In the genomic region with DNA sequence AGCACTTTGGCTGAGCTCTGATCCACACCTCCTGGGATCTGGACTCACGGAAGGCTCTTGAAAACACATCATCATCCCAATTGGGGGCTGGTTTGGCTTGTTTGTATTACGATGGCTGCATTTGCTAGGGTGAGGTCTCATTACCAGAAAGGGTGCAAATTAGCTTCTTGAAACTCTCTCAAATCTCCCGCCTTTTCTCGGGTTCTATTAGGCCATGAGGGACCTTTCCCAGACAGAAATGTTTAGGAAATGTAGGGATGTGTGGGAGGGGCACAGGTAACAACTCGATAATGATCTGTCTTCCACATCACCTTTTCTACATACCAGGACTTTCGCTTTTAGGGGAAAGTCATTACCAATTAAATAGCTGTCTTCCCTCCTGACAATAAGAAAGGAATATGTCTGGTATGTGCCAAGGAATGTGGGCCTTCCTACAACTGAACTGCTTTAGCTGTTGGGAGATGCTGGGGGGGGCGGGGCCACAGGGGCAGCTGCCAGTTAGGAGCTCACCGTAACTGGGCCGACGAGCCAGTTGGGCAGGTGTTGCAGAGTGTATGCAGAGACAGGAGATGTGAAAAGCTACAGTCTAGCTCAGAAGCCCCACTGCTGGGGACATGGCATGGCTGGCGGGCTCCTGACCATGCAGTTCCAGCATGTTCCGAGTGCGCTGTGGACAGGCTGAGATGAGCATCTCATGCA, we compare ENCODE assay signal across 1 cellular context.
TF ChIP-seq lines count a peak whose summit lies in the region.

No MANE protein-coding gene starts in this region.

TF ChIP-seq in HepG2, 621 proteins besides CTCF, POLR2A, EP300 and RAD21 (continued from another document):
- TF ChIP-seq, protein P1, sequence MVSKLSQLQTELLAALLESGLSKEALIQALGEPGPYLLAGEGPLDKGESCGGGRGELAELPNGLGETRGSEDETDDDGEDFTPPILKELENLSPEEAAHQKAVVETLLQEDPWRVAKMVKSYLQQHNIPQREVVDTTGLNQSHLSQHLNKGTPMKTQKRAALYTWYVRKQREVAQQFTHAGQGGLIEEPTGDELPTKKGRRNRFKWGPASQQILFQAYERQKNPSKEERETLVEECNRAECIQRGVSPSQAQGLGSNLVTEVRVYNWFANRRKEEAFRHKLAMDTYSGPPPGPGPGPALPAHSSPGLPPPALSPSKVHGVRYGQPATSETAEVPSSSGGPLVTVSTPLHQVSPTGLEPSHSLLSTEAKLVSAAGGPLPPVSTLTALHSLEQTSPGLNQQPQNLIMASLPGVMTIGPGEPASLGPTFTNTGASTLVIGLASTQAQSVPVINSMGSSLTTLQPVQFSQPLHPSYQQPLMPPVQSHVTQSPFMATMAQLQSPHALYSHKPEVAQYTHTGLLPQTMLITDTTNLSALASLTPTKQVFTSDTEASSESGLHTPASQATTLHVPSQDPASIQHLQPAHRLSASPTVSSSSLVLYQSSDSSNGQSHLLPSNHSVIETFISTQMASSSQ (IDR thresholded peaks at IDR 0.05; ENCODE audit: low read depth) = no peak
- TF ChIP-seq, protein P1 (CRISPR knock-in tag; IDR thresholded peaks at IDR 0.05; ENCODE audit: borderline replicate concordance) = no peak
- TF ChIP-seq ZNF543 (CRISPR knock-in tag; IDR thresholded peaks at IDR 0.05) (no peak), KLF11 (CRISPR knock-in tag; IDR thresholded peaks at IDR 0.05) (no peak), HMG20B (CRISPR knock-in tag; conservative IDR thresholded peaks at IDR 0.05) (no peak), MBD4 (IDR thresholded peaks at IDR 0.05; ENCODE audit: borderline replicate concordance, low read length) (no peak), TARDBP (CRISPR knock-in tag; IDR thresholded peaks at IDR 0.05) (no peak), GABPB1 (CRISPR knock-in tag; IDR thresholded peaks at IDR 0.05) (no peak), ZNF20 (CRISPR knock-in tag; IDR thresholded peaks at IDR 0.05) (no peak), RFX5 (IDR thresholded peaks at IDR 0.05; ENCODE audit: low read depth, low read length) (no peak)
- TF ChIP-seq, protein P2, sequence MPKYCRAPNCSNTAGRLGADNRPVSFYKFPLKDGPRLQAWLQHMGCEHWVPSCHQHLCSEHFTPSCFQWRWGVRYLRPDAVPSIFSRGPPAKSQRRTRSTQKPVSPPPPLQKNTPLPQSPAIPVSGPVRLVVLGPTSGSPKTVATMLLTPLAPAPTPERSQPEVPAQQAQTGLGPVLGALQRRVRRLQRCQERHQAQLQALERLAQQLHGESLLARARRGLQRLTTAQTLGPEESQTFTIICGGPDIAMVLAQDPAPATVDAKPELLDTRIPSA (CRISPR knock-in tag; IDR thresholded peaks at IDR 0.05; ENCODE audit: borderline replicate concordance) = no peak
- TF ChIP-seq, protein P3, sequence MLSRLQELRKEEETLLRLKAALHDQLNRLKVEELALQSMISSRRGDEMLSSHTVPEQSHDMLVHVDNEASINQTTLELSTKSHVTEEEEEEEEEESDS (CRISPR knock-in tag; IDR thresholded peaks at IDR 0.05; ENCODE audit: borderline replicate concordance) = no peak
- TF ChIP-seq, protein P4, sequence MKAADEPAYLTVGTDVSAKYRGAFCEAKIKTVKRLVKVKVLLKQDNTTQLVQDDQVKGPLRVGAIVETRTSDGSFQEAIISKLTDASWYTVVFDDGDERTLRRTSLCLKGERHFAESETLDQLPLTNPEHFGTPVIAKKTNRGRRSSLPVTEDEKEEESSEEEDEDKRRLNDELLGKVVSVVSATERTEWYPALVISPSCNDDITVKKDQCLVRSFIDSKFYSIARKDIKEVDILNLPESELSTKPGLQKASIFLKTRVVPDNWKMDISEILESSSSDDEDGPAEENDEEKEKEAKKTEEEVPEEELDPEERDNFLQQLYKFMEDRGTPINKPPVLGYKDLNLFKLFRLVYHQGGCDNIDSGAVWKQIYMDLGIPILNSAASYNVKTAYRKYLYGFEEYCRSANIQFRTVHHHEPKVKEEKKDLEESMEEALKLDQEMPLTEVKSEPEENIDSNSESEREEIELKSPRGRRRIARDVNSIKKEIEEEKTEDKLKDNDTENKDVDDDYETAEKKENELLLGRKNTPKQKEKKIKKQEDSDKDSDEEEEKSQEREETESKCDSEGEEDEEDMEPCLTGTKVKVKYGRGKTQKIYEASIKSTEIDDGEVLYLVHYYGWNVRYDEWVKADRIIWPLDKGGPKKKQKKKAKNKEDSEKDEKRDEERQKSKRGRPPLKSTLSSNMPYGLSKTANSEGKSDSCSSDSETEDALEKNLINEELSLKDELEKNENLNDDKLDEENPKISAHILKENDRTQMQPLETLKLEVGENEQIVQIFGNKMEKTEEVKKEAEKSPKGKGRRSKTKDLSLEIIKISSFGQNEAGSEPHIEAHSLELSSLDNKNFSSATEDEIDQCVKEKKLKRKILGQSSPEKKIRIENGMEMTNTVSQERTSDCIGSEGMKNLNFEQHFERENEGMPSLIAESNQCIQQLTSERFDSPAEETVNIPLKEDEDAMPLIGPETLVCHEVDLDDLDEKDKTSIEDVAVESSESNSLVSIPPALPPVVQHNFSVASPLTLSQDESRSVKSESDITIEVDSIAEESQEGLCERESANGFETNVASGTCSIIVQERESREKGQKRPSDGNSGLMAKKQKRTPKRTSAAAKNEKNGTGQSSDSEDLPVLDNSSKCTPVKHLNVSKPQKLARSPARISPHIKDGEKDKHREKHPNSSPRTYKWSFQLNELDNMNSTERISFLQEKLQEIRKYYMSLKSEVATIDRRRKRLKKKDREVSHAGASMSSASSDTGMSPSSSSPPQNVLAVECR (CRISPR knock-in tag; IDR thresholded peaks at IDR 0.05; ENCODE audit: borderline replicate concordance) = no peak
